39 cellular contexts compared by ENCODE assay signal in the genomic region with DNA sequence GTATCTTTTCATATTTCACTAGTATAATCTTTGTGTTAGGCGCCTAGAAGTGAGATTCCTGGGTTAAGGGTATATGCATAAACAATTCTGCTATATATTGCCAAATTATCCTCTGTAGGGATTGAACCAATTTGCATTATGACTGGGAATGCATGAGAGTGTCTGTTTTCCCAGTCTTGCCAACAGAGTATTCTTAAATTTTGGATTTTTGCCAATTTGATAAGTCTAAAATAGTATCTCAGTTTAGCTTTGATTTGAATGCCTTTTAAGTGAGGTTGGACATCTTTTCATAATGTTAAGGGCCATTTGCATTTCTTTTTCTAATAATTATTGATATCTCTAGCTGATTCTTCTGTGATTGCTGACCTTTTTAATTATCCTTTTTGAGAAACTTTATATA. TPM values are rescaled to one million over a fixed set of nuclear protein-coding genes. Genes with fewer than 3 reads are reported as not detected.
"Had no signal": no experiment of that assay in that cellular context is flagged by ENCODE, and none has a peak within 500 bp of the region (broad histone marks: within the 10 kb centered on the region; RNA-seq: fewer than 3 reads in every experiment).

No MANE protein-coding gene starts in this region.

- H3K4me1 ChIP-seq: adrenal gland, body of pancreas, breast epithelium had no signal

- H3K4me1 Mint-ChIP-seq: activated B cell treated with CpG ODN at 0.5 μM for 24 hours; activated CD4-positive, alpha-beta T cell treated with anti-CD3 and anti-CD28 coated beads, Interleukin-2, amount 10 ng/mL, durations not matched to agents 24 days and 14 days; activated naive CD8-positive, alpha-beta T cell treated with anti-CD3 and anti-CD28 coated beads for 36 hours; activated T-helper 17 cell treated with anti-CD3 and anti-CD28 coated beads, Interleukin-2, amount 50 U/mL, for 72 hours; central memory CD8-positive, alpha-beta T cell had no signal

- H3K27me3 ChIP-seq: body of pancreas, brain microvascular endothelial cell, breast epithelium had no signal

- H3K9me3 ChIP-seq: adrenal gland, body of pancreas, breast epithelium had no signal

- H3K27ac Mint-ChIP-seq: activated B cell treated with CpG ODN at 0.5 μM for 24 hours; activated CD4-positive, alpha-beta memory T cell treated with anti-CD3 and anti-CD28 coated beads for 36 hours; activated CD4-positive, alpha-beta T cell treated with anti-CD3 and anti-CD28 coated beads, Interleukin-2, amount 10 ng/mL, durations not matched to agents 24 days and 14 days; activated CD8-positive, alpha-beta T cell treated with anti-CD3 and anti-CD28 coated beads for 36 hours; activated naive CD4-positive, alpha-beta T cell treated with anti-CD3 and anti-CD28 coated beads for 36 hours; activated naive CD4-positive, alpha-beta T cell treated with anti-CD3 and anti-CD28 coated beads, Interleukin-2, amount 50 U/mL, for 72 hours; activated naive CD8-positive, alpha-beta T cell treated with anti-CD3 and anti-CD28 coated beads for 36 hours; activated T-cell treated with anti-CD3 and anti-CD28 coated beads, Interleukin-2, amount 50 U/mL, for 72 hours; activated T-helper 1 cell treated with anti-CD3 and anti-CD28 coated beads, Interleukin-12 subunit alpha, Interleukin-12 subunit beta, Interleukin-2, Interleukin-4 antibody, amounts not matched to agents 30 ng/mL and 10 ng/mL and 1 ng/mL, durations not matched to agents 14 hours and 24 hours and 36 hours; activated T-helper 17 cell treated with anti-CD3 and anti-CD28 coated beads, Interleukin-2, amount 50 U/mL, for 72 hours; T-helper 1 cell treated with Interleukin-12 subunit alpha and Interleukin-12 subunit beta and Interleukin-4 antibody, amounts not matched to agents 30 μg/mL and 1 μg/mL, for 36 hours; T-helper 2 cell treated with Interferon-gamma antibody and Interleukin-4, amounts not matched to agents 5 μg/mL and 100 μg/mL, for 36 hours had no signal

- FAIRE-seq: astrocyte had no signal

- H3K4me3 Mint-ChIP-seq: activated B cell treated with CpG ODN at 0.5 μM for 24 hours; activated CD4-positive, alpha-beta memory T cell treated with anti-CD3 and anti-CD28 coated beads for 36 hours; activated CD4-positive, alpha-beta T cell treated with anti-CD3 and anti-CD28 coated beads, Interleukin-2, amount 10 ng/mL, durations not matched to agents 24 days and 14 days; activated CD8-positive, alpha-beta T cell treated with anti-CD3 and anti-CD28 coated beads for 36 hours; activated naive CD4-positive, alpha-beta T cell treated with anti-CD3 and anti-CD28 coated beads for 36 hours; activated naive CD8-positive, alpha-beta T cell treated with anti-CD3 and anti-CD28 coated beads for 36 hours; activated T-cell treated with anti-CD3 and anti-CD28 coated beads, Interleukin-2, amount 50 U/mL, for 4 hours; activated T-cell treated with anti-CD3 and anti-CD28 coated beads, Interleukin-2, amount 50 U/mL, for 72 hours; activated T-helper 1 cell treated with anti-CD3 and anti-CD28 coated beads, Interleukin-12 subunit alpha, Interleukin-12 subunit beta, Interleukin-2, Interleukin-4 antibody, amounts not matched to agents 30 ng/mL and 10 ng/mL and 1 ng/mL, durations not matched to agents 14 hours and 24 hours and 36 hours; activated T-helper 17 cell treated with anti-CD3 and anti-CD28 coated beads, Interleukin-2, amount 50 U/mL, for 72 hours; central memory CD8-positive, alpha-beta T cell; T-helper 1 cell treated with Interleukin-12 subunit alpha and Interleukin-12 subunit beta and Interleukin-4 antibody, amounts not matched to agents 30 μg/mL and 1 μg/mL, for 36 hours; T-helper 2 cell treated with Interferon-gamma antibody and Interleukin-4, amounts not matched to agents 5 μg/mL and 100 μg/mL, for 36 hours had no signal

- H3K9me3 Mint-ChIP-seq: activated CD4-positive, alpha-beta T cell treated with anti-CD3 and anti-CD28 coated beads, Interleukin-2, amount 10 ng/mL, durations not matched to agents 24 days and 14 days; central memory CD8-positive, alpha-beta T cell had no signal

- H3K36me3 ChIP-seq: adrenal gland, brain microvascular endothelial cell, breast epithelium had no signal

- ATAC-seq: activated CD8-positive, alpha-beta T cell treated with anti-CD3 and anti-CD28 coated beads for 36 hours; activated naive CD4-positive, alpha-beta T cell treated with anti-CD3 and anti-CD28 coated beads, Interleukin-2, amount 50 U/mL, for 72 hours; activated T-cell treated with anti-CD3 and anti-CD28 coated beads, Interleukin-2, amount 50 U/mL, for 4 hours; activated T-cell treated with anti-CD3 and anti-CD28 coated beads, Interleukin-2, amount 50 U/mL, for 72 hours; activated T-helper 17 cell treated with anti-CD3 and anti-CD28 coated beads, Interleukin-2, amount 50 U/mL, for 72 hours; body of pancreas had no signal

- DNase-seq: activated B cell treated with CpG ODN at 0.5 μM for 24 hours; activated CD4-positive, alpha-beta memory T cell treated with anti-CD3 and anti-CD28 coated beads for 36 hours; activated CD4-positive, alpha-beta T cell treated with anti-CD3 and anti-CD28 coated beads for 4 hours; activated CD4-positive, alpha-beta T cell treated with anti-CD3 and anti-CD28 coated beads, Interleukin-2, amount 10 ng/mL, durations not matched to agents 24 days and 14 days; activated CD4-positive, alpha-beta T cell treated with anti-CD3 and anti-CD28 coated beads, Interleukin-2, amount 50 U/mL, for 1 hour; activated CD4-positive, alpha-beta T cell treated with anti-CD3 and anti-CD28 coated beads, Interleukin-2, amount 50 U/mL, for 4 hours; activated CD4-positive, CD25-positive, alpha-beta regulatory T cell treated with anti-CD3 and anti-CD28 coated beads, Interleukin-2, amount 50 U/mL, for 72 hours; activated CD8-positive, alpha-beta memory T cell treated with anti-CD3 and anti-CD28 coated beads, Interleukin-2, amount 50 U/mL, for 4 hours; activated CD8-positive, alpha-beta T cell treated with anti-CD3 and anti-CD28 coated beads for 36 hours; activated effector memory CD4-positive, alpha-beta T cell treated with anti-CD3 and anti-CD28 coated beads, Interleukin-2, amount 50 U/mL, for 16 hours; activated gamma-delta T cell treated with Interleukin-2 at 50 U/mL for 16 hours; activated naive CD4-positive, alpha-beta T cell; activated naive CD4-positive, alpha-beta T cell treated with anti-CD3 and anti-CD28 coated beads for 36 hours; activated naive CD4-positive, alpha-beta T cell treated with anti-CD3 and anti-CD28 coated beads, Interleukin-2, amount 50 U/mL, for 16 hours; activated naive CD8-positive, alpha-beta T cell treated with anti-CD3 and anti-CD28 coated beads for 36 hours; activated T-cell treated with anti-CD3 and anti-CD28 coated beads for 4 hours; activated T-cell treated with anti-CD3 and anti-CD28 coated beads, Interleukin-2, amount 50 U/mL, for 1 hour; activated T-cell treated with anti-CD3 and anti-CD28 coated beads, Interleukin-2, amount 50 U/mL, for 4 hours; activated T-cell treated with anti-CD3 and anti-CD28 coated beads, Interleukin-2, amount 50 U/mL, for 72 hours; adrenal gland; amniotic stem cell; aorta; body of pancreas; brain microvascular endothelial cell; caudate nucleus; cerebellar nuclear complex; T-helper 2 cell; T-helper 9 cell had no signal

- H3K4me3 ChIP-seq: adrenal gland, body of pancreas, breast epithelium had no signal

- H3K27ac ChIP-seq: adrenal gland, body of pancreas, brain microvascular endothelial cell, breast epithelium, VCaP had no signal

RNA-seq across cellular contexts. Expression of a gene that starts 8.2 kb away (rescaled TPM):
- total RNA-seq: activated B cell treated with CpG ODN at 0.5 μM for 24 hours; activated CD4-positive, alpha-beta memory T cell treated with anti-CD3 and anti-CD28 coated beads for 36 hours; activated CD4-positive, alpha-beta T cell treated with anti-CD3 and anti-CD28 coated beads, Interleukin-2, amount 10 ng/mL, durations not matched to agents 24 days and 14 days; activated CD8-positive, alpha-beta memory T cell treated with anti-CD3 and anti-CD28 coated beads for 36 hours; activated CD8-positive, alpha-beta T cell treated with anti-CD3 and anti-CD28 coated beads for 36 hours; activated naive CD4-positive, alpha-beta T cell treated with anti-CD3 and anti-CD28 coated beads for 36 hours; activated naive CD4-positive, alpha-beta T cell treated with anti-CD3 and anti-CD28 coated beads, Interleukin-2, amount 50 U/mL, for 72 hours; activated naive CD8-positive, alpha-beta T cell treated with anti-CD3 and anti-CD28 coated beads for 36 hours; activated T-cell treated with anti-CD3 and anti-CD28 coated beads, Interleukin-2, amount 50 U/mL, for 4 hours; activated T-cell treated with anti-CD3 and anti-CD28 coated beads, Interleukin-2, amount 50 U/mL, for 72 hours; activated T-helper 1 cell treated with anti-CD3 and anti-CD28 coated beads, Interleukin-12 subunit alpha, Interleukin-12 subunit beta, Interleukin-2, Interleukin-4 antibody, amounts not matched to agents 30 ng/mL and 10 ng/mL and 1 ng/mL, durations not matched to agents 14 hours and 24 hours and 36 hours; activated T-helper 17 cell treated with anti-CD3 and anti-CD28 coated beads, Interleukin-2, amount 50 U/mL, for 72 hours; adrenal gland; aorta; astrocyte; breast epithelium; chondrocyte had no signal
- polyA plus RNA-seq: adrenal gland, aorta had no signal
